Comparison of ENCODE assay signal across 28 cellular contexts in the genomic region with DNA sequence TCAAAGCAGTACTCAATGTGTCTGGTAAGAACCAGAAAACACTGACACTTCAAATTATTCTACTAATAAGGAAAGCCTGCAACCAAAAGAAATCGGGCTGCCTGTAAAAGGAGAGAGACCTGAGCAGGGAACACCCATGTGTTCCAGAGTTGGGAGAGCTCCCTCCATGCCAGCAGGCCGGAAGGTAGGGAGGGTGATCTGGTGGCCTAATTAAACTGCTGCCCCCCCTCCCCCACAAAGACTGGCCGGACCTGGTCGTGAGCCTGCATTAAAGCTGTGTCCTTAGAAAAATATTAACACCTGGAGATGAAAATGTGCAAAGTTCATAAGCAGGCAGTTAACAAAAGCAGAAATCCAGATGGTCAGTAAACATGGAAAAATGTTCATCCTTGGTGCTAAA.
DNase-seq lines count a peak whose midpoint lies in the region; ATAC-seq, FAIRE-seq and TF ChIP-seq lines count a peak whose summit lies in the region.
"Had no signal": no experiment of that assay in that cellular context is flagged by ENCODE, and none has a peak within 500 bp of the region (broad histone marks: within the 10 kb centered on the region; RNA-seq: fewer than 3 reads in every experiment).

No MANE protein-coding gene starts in this region.

- peak overlapping the region; percentile 0 for H3K27ac ChIP-seq in duodenal mucosa (ENCODE audit: low read depth, low read length)

- H3K27me3 ChIP-seq in duodenal mucosa (ENCODE audit: control insufficient read depth in 1 of 2, insufficient read depth in 2 of 2, low read length in 2 of 2), result no peaks in the 10 kb centered on the region
- H3K27me3 ChIP-seq: breast epithelium had no signal

- peak overlapping the region; percentile 18 for H3K27ac Mint-ChIP-seq in T-helper 2 cell treated with Interferon-gamma antibody and Interleukin-4, amounts not matched to agents 5 μg/mL and 100 μg/mL, for 36 hours
- peak overlapping the region; percentile 90 for H3K27ac Mint-ChIP-seq in stimulated activated effector memory CD8-positive, alpha-beta T cell treated with anti-CD3 and anti-CD28 coated beads, Interleukin-12 subunit alpha, Interleukin-12 subunit beta, amount 100 ng/mL, for 72 hours
- H3K27ac Mint-ChIP-seq: activated T-cell treated with anti-CD3 and anti-CD28 coated beads, Interleukin-2, amount 50 U/mL, for 24 hours had no signal

- ATAC-seq in mucosa of descending colon (peak; percentile 44), GM19455 (IDR thresholded peaks at IDR 0.05; ENCODE audit: unreplicated experiment) (no peak)
- ATAC-seq in stimulated activated effector memory CD8-positive, alpha-beta T cell treated with anti-CD3 and anti-CD28 coated beads, Interleukin-12 subunit alpha, Interleukin-12 subunit beta, amount 100 ng/mL, for 72 hours, result no peak
- ATAC-seq: effector memory CD8-positive, alpha-beta T cell; naive thymus-derived CD4-positive, alpha-beta T cell had no signal

- no peak overlapping the region for H3K4me3 ChIP-seq in duodenal mucosa (ENCODE audit: low read depth in 1 of 2, low read length in 2 of 2)
- H3K4me3 ChIP-seq in mucosa of descending colon, result no peak overlapping the region
- H3K4me3 ChIP-seq: breast epithelium, left ventricle myocardium inferior had no signal

- H3K36me3 ChIP-seq in duodenal mucosa (ENCODE audit: control insufficient read depth in 1 of 2, insufficient read depth in 2 of 2, low read length in 2 of 2) (no peaks in the 10 kb centered on the region), mucosa of descending colon (ENCODE audit: low read depth) (no peaks in the 10 kb centered on the region)
- H3K36me3 ChIP-seq: breast epithelium had no signal

- H3K9ac ChIP-seq in duodenal mucosa (ENCODE audit: low read depth in 1 of 2, low read length in 2 of 2), result no peak overlapping the region

- peaks cover 9 to 12% of the 10 kb centered on the region in 2 donors for H3K4me1 ChIP-seq in duodenal mucosa (ENCODE audit: control insufficient read depth in 1 of 2, insufficient read depth in 2 of 2, low read length in 2 of 2)
- H3K4me1 ChIP-seq in mucosa of descending colon (ENCODE audit: low read depth), result no peaks in the 10 kb centered on the region
- H3K4me1 ChIP-seq: breast epithelium had no signal

- peaks cover 52% of the 10 kb centered on the region for H3K4me1 Mint-ChIP-seq in T-helper 2 cell treated with Interferon-gamma antibody and Interleukin-4, amounts not matched to agents 5 μg/mL and 100 μg/mL, for 36 hours (ENCODE audit: low read depth)
- peaks cover 85% of the 10 kb centered on the region for H3K4me1 Mint-ChIP-seq in stimulated activated effector memory CD8-positive, alpha-beta T cell treated with anti-CD3 and anti-CD28 coated beads, Interleukin-12 subunit alpha, Interleukin-12 subunit beta, amount 100 ng/mL, for 72 hours

- no peaks in the 10 kb centered on the region for H3K9me3 Mint-ChIP-seq in T-helper 2 cell treated with Interferon-gamma antibody and Interleukin-4, amounts not matched to agents 5 μg/mL and 100 μg/mL, for 36 hours
- no peaks in the 10 kb centered on the region for H3K9me3 Mint-ChIP-seq in stimulated activated effector memory CD8-positive, alpha-beta T cell treated with anti-CD3 and anti-CD28 coated beads, Interleukin-12 subunit alpha, Interleukin-12 subunit beta, amount 100 ng/mL, for 72 hours
- H3K9me3 Mint-ChIP-seq: activated T-cell treated with anti-CD3 and anti-CD28 coated beads, Interleukin-2, amount 50 U/mL, for 24 hours; CD14-positive monocyte; effector memory CD8-positive, alpha-beta T cell had no signal

- H3K27me3 Mint-ChIP-seq in T-helper 2 cell treated with Interferon-gamma antibody and Interleukin-4, amounts not matched to agents 5 μg/mL and 100 μg/mL, for 36 hours (ENCODE audit: low read depth), result no peaks in the 10 kb centered on the region
- H3K27me3 Mint-ChIP-seq: activated T-cell treated with anti-CD3 and anti-CD28 coated beads, Interleukin-2, amount 50 U/mL, for 24 hours; effector memory CD8-positive, alpha-beta T cell; naive thymus-derived CD4-positive, alpha-beta T cell had no signal

- no peak for DNase-seq in T-helper 2 cell treated with Interferon-gamma antibody and Interleukin-4, amounts not matched to agents 5 μg/mL and 100 μg/mL, for 36 hours (ENCODE audit: low spot score)
- DNase-seq in T-helper 2 cell (no peak), mucosa of descending colon (no peak), amygdala (lab: John Stamatoyannopoulos, UW) (no peak), GM19239 (ENCODE audit: insufficient read length, low spot score) (no peak)
- DNase-seq in stimulated activated effector memory CD8-positive, alpha-beta T cell treated with anti-CD3 and anti-CD28 coated beads, Interleukin-12 subunit alpha, Interleukin-12 subunit beta, amount 100 ng/mL, for 72 hours (ENCODE audit: low spot score in 2 of 2), result no peak
- DNase-seq: 8988T; activated CD4-positive, CD25-positive, alpha-beta regulatory T cell treated with anti-CD3 and anti-CD28 coated beads, Interleukin-2, amount 50 U/mL, for 72 hours; activated T-cell treated with anti-CD3 and anti-CD28 coated beads, Interleukin-2, amount 50 U/mL, for 24 hours; DMS79 treated with DMSO at 0.1 percent for 48 hours; effector memory CD8-positive, alpha-beta T cell; erythroblast; HCEC 1CT; hippocampal formation; immature natural killer cell; left ventricle myocardium inferior; naive thymus-derived CD4-positive, alpha-beta T cell; NCI-H1092; NCI-H187 treated with DMSO at 0.1 percent for 48 hours; NCI-H526 treated with DMSO at 0.1 percent for 48 hours; right cardiac atrium; stimulated activated CD4-positive, alpha-beta T cell treated with anti-CD3 and anti-CD28 coated beads, Interleukin-4, amount 100 ng/mL, for 4 hours; stimulated activated naive CD4-positive, alpha-beta T cell treated with Interleukin-2 at 50 U/mL for 16 hours; T-helper 1 cell had no signal

- H3K4me3 Mint-ChIP-seq in T-helper 2 cell treated with Interferon-gamma antibody and Interleukin-4, amounts not matched to agents 5 μg/mL and 100 μg/mL, for 36 hours, result no peak overlapping the region
- H3K4me3 Mint-ChIP-seq in stimulated activated effector memory CD8-positive, alpha-beta T cell treated with anti-CD3 and anti-CD28 coated beads, Interleukin-12 subunit alpha, Interleukin-12 subunit beta, amount 100 ng/mL, for 72 hours, result peak overlapping the region; percentile 67
- H3K4me3 Mint-ChIP-seq: activated T-cell treated with anti-CD3 and anti-CD28 coated beads, Interleukin-2, amount 50 U/mL, for 24 hours; CD14-positive monocyte; effector memory CD8-positive, alpha-beta T cell; immature natural killer cell; naive thymus-derived CD4-positive, alpha-beta T cell had no signal

- no peak for FAIRE-seq in GM19239 (lab: Jason Lieb, UNC)

- no peak for TF ChIP-seq CTCF in mucosa of descending colon (IDR thresholded peaks at IDR 0.05)

- intact Hi-C loops in mucosa of descending colon (cut with DNase I, micrococcal nuclease), result no loop called here

- H3K9me3 ChIP-seq in duodenal mucosa (ENCODE audit: control insufficient read depth in 1 of 2, low read length in 2 of 2), result no peaks in the 10 kb centered on the region
- H3K9me3 ChIP-seq in mucosa of descending colon, result no peaks in the 10 kb centered on the region
- H3K9me3 ChIP-seq: breast epithelium, left ventricle myocardium inferior had no signal

- peaks cover 51% of the 10 kb centered on the region for H3K36me3 Mint-ChIP-seq in T-helper 2 cell treated with Interferon-gamma antibody and Interleukin-4, amounts not matched to agents 5 μg/mL and 100 μg/mL, for 36 hours (ENCODE audit: low read depth)
- peaks cover 83% of the 10 kb centered on the region for H3K36me3 Mint-ChIP-seq in stimulated activated effector memory CD8-positive, alpha-beta T cell treated with anti-CD3 and anti-CD28 coated beads, Interleukin-12 subunit alpha, Interleukin-12 subunit beta, amount 100 ng/mL, for 72 hours
